Comparison of ENCODE assay signal across 1 cellular context in genomic region chr13:27962128-27962841, GRCh38.
TF ChIP-seq lines count a peak whose summit lies in the region.

No MANE protein-coding gene starts in this region.

TF ChIP-seq in IMR-90, 13 proteins besides CTCF, POLR2A, EP300 and RAD21:
- TF ChIP-seq MAZ (IDR thresholded peaks at IDR 0.05; ENCODE audit: borderline replicate concordance, low read depth, low read length) (no peak), RCOR1 (IDR thresholded peaks at IDR 0.05; ENCODE audit: insufficient replicate concordance, low read length) (no peak), MXI1 (IDR thresholded peaks at IDR 0.05; ENCODE audit: borderline replicate concordance, low read depth, low read length) (no peak), USF2 (IDR thresholded peaks at IDR 0.05; ENCODE audit: low read depth, low read length) (no peak), BHLHE40 (IDR thresholded peaks at IDR 0.05; ENCODE audit: low read depth, low read length) (no peak), CHD1 (IDR thresholded peaks at IDR 0.05; ENCODE audit: low read depth, low read length) (no peak), NFE2L2 (IDR thresholded peaks at IDR 0.05; ENCODE audit: low read depth, low read length) (no peak), FOS (IDR thresholded peaks at IDR 0.05; ENCODE audit: low read depth, low read length) (no peak), CEBPB (IDR thresholded peaks at IDR 0.05; ENCODE audit: low read depth, low read length) (no peak)
